Comparison of ENCODE assay signal across 10 cellular contexts in the genomic region with DNA sequence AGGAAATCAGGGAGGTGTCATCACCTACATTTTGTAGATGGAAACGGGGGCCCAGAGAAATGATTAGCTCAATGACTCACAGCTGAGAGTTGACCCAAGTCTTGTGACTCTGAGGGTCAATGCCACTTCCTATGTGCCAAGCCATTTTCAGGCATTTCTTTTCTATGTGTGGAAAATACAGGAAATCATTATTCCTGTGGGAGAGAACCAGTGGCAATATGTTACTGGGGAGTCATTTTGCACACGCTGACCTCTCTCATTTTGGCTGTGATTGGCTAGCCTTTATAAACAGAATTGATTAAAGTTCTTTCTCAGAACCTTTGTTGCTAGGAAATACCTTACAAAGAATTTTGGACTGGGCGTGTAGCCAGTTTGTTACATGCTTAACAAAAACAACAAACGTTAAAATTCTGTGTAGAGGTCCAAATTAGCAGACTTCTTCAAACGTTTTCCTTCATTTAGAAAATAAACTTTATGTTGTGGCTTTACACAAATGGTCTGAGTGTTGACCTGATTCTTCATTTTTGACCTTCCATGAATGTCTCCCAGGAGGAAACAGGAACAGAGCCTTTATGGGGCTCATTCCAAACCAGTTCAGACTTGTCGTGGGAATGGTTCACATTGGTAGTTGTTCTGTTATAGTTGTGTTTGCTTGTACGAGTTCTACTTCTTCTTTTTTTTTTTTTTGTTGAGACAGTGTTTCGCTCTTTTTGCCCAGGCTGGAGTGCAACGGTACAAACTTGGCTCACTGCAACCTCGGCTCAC. TPM values are rescaled to one million over a fixed set of nuclear protein-coding genes. Genes with fewer than 3 reads are reported as not detected.
DNase-seq lines count a peak whose midpoint lies in the region; ATAC-seq, FAIRE-seq and TF ChIP-seq lines count a peak whose summit lies in the region.
"Had no signal": no experiment of that assay in that cellular context is flagged by ENCODE, and none has a peak within 500 bp of the region (broad histone marks: within the 10 kb centered on the region; RNA-seq: fewer than 3 reads in every experiment).

No MANE protein-coding gene starts in this region.

- no peaks in the 10 kb centered on the region for H3K9me3 ChIP-seq in A549
- no peaks in the 10 kb centered on the region for H3K9me3 ChIP-seq in ectodermal cell (ENCODE audit: control insufficient read depth, low read length)

- H3K36me3 Mint-ChIP-seq in mesothelial cell of epicardium, result peaks cover 20% of the 10 kb centered on the region
- peaks cover 15 to 18% of the 10 kb centered on the region in 2 donors for H3K36me3 Mint-ChIP-seq in activated naive CD4-positive, alpha-beta T cell treated with anti-CD3 and anti-CD28 coated beads, Interleukin-2, amount 50 U/mL, for 72 hours

- H3K4me3 ChIP-seq in A549 (no peak overlapping the region), ectodermal cell (ENCODE audit: insufficient read depth, low read depth, low read length) (no peak overlapping the region)

- DNase-seq in A549 (ENCODE audit: low read depth in 1 of 2, low spot score in 1 of 2), result peak; percentile 19 to 31
- peak; percentile 47 for DNase-seq in KBM-7
- DNase-seq in mesothelial cell of epicardium (ENCODE audit: low spot score in 2 of 2, unreplicated experiment in 2 of 2), result no peak
- DNase-seq in activated naive CD4-positive, alpha-beta T cell treated with anti-CD3 and anti-CD28 coated beads, Interleukin-2, amount 50 U/mL, for 72 hours (ENCODE audit: low spot score in 2 of 2), result no peak
- no peak for DNase-seq in epidermal melanocyte (ENCODE audit: insufficient read length, low spot score)
- DNase-seq: NCI-H446 had no signal

- in situ Hi-C loops in KBM-7 (cut with MboI; ENCODE audit: low pct_unique_long_range_greater_than_20kb, low sequenced_read_pairs), result no loop called here

- no peak overlapping the region for H3K4me3 Mint-ChIP-seq in mesothelial cell of epicardium
- H3K4me3 Mint-ChIP-seq: activated T-helper 17 cell treated with anti-CD3 and anti-CD28 coated beads, Interleukin-2, amount 50 U/mL, for 72 hours had no signal

- peaks cover 29% of the 10 kb centered on the region for H3K4me1 Mint-ChIP-seq in mesothelial cell of epicardium
- H3K4me1 Mint-ChIP-seq: activated T-helper 17 cell treated with anti-CD3 and anti-CD28 coated beads, Interleukin-2, amount 50 U/mL, for 72 hours had no signal

- peaks cover 30% of the 10 kb centered on the region for H3K4me1 ChIP-seq in A549
- no peaks in the 10 kb centered on the region for H3K4me1 ChIP-seq in ectodermal cell (ENCODE audit: control insufficient read depth, insufficient read depth, low read length)

- peak overlapping the region; percentile 71 for H3K27ac Mint-ChIP-seq in mesothelial cell of epicardium
- no peak overlapping the region for H3K27ac Mint-ChIP-seq in activated naive CD4-positive, alpha-beta T cell treated with anti-CD3 and anti-CD28 coated beads, Interleukin-2, amount 50 U/mL, for 72 hours
- H3K27ac Mint-ChIP-seq: activated T-helper 17 cell treated with anti-CD3 and anti-CD28 coated beads, Interleukin-2, amount 50 U/mL, for 72 hours had no signal

- TF ChIP-seq RAD21 in A549 (conservative IDR thresholded peaks at IDR 0.05 in 1 of 2, IDR thresholded peaks at IDR 0.05 in 1 of 2), result no peak

- no peak for TF ChIP-seq EP300 in A549 (IDR thresholded peaks at IDR 0.05)

- H3K36me3 ChIP-seq in ectodermal cell (ENCODE audit: control insufficient read depth, insufficient read depth, low read length), result no peaks in the 10 kb centered on the region

- ATAC-seq in A549, result peak; percentile 39 to 40; a peak in 3 of 6 replicates
- ATAC-seq in activated naive CD4-positive, alpha-beta T cell treated with anti-CD3 and anti-CD28 coated beads, Interleukin-2, amount 50 U/mL, for 72 hours, result no peak
- ATAC-seq in HG03175 (IDR thresholded peaks at IDR 0.05; ENCODE audit: unreplicated experiment), result no peak
- ATAC-seq in GM19351 (IDR thresholded peaks at IDR 0.05; ENCODE audit: unreplicated experiment), result no peak
- ATAC-seq: activated T-helper 17 cell treated with anti-CD3 and anti-CD28 coated beads, Interleukin-2, amount 50 U/mL, for 72 hours had no signal

- POLR2A ChIA-PET in A549 (lab: Yijun Ruan, JAX), result no interaction called here

- TF ChIP-seq CTCF in A549 (IDR thresholded peaks at IDR 0.05) (no peak), mesothelial cell of epicardium (IDR thresholded peaks at IDR 0.05; ENCODE audit: unreplicated experiment) (no peak)

- peak overlapping the region; percentile 64 for H3K4me2 ChIP-seq in A549

- H3K27me3 ChIP-seq in ectodermal cell (ENCODE audit: control insufficient read depth, insufficient read depth, low read length, poor library complexity, severe bottlenecking), result no peaks in the 10 kb centered on the region

- 58% methylated on average over 10 of the region's 10 CpGs for WGBS in A549 (ENCODE audit: missing lambda C conversion rate)
- 91 to 93% methylated on average over 10 of the region's 10 CpGs for WGBS in ectodermal cell, 2 experiments

- H3K27ac ChIP-seq in A549, result peak overlapping the region; percentile 60
- H3K27ac ChIP-seq in ectodermal cell (ENCODE audit: insufficient read depth, low read depth, low read length, poor library complexity, severe bottlenecking), result peak overlapping the region; percentile 23

- FAIRE-seq in A549 (lab: Jason Lieb, UNC), result no peak

- CTCF ChIA-PET in A549 (lab: Yijun Ruan, JAX), result no interaction called here

- no peaks in the 10 kb centered on the region for H3K9me3 Mint-ChIP-seq in mesothelial cell of epicardium
- H3K9me3 Mint-ChIP-seq in activated naive CD4-positive, alpha-beta T cell treated with anti-CD3 and anti-CD28 coated beads, Interleukin-2, amount 50 U/mL, for 72 hours, result peaks cover 0 to 2% of the 10 kb centered on the region in 2 donors
- H3K9me3 Mint-ChIP-seq: activated T-helper 17 cell treated with anti-CD3 and anti-CD28 coated beads, Interleukin-2, amount 50 U/mL, for 72 hours had no signal

- TF ChIP-seq POLR2A in A549 (IDR thresholded peaks at IDR 0.05; ENCODE audit: low read length), result no peak

- no peaks in the 10 kb centered on the region for H3K27me3 Mint-ChIP-seq in mesothelial cell of epicardium (ENCODE audit: low read depth)
- H3K27me3 Mint-ChIP-seq: activated T-helper 17 cell treated with anti-CD3 and anti-CD28 coated beads, Interleukin-2, amount 50 U/mL, for 72 hours had no signal

TF ChIP-seq in A549, 52 proteins besides CTCF, POLR2A, EP300 and RAD21:
- no peak for TF ChIP-seq MAX (IDR thresholded peaks at IDR 0.05)
- TF ChIP-seq RCOR1 (IDR thresholded peaks at IDR 0.05; ENCODE audit: low read depth, low read length), result no peak
- no peak for TF ChIP-seq CBX8 (IDR thresholded peaks at IDR 0.05)
- no peak for TF ChIP-seq RARB (CRISPR knock-in tag; IDR thresholded peaks at IDR 0.05)
- TF ChIP-seq HDAC2 (IDR thresholded peaks at IDR 0.05), result no peak
- no peak for TF ChIP-seq RFX5 (IDR thresholded peaks at IDR 0.05)
- 0 out of 2 replicates have a peak, but pooled peaks have one; percentile 18 for TF ChIP-seq JUNB (IDR thresholded peaks at IDR 0.05)
- no peak for TF ChIP-seq TP53 (CRISPR knock-in tag; IDR thresholded peaks at IDR 0.05)
- TF ChIP-seq CBX2 (IDR thresholded peaks at IDR 0.05; ENCODE audit: borderline replicate concordance, low read depth), result no peak
- no peak for TF ChIP-seq ZSCAN20 (CRISPR knock-in tag; IDR thresholded peaks at IDR 0.05)
- TF ChIP-seq FOSL2 (IDR thresholded peaks at IDR 0.05), result no peak
- TF ChIP-seq FOSL2 (CRISPR knock-in tag; IDR thresholded peaks at IDR 0.05), result peak; percentile 40; the same call in 1 of the 2 replicates
- TF ChIP-seq ELK1 (IDR thresholded peaks at IDR 0.05; ENCODE audit: low read depth, low read length), result no peak

RNA-seq across cellular contexts. Expression of gene PCCA, which starts 11.4 kb away (rescaled TPM):
- 13.2 and 16.3 TPM in 2 replicates for polyA plus RNA-seq in A549 (2011; rRNA removed)
- 3.5 and 3.6 TPM in 2 replicates for polyA plus RNA-seq in A549 (2012; cell fraction: cytosol; rRNA removed)
- polyA plus RNA-seq in A549 (2012; cell fraction: nucleus; rRNA removed), result 2.7 and 5.4 TPM in 2 replicates
- polyA plus RNA-seq in A549 (2017; fragmentation: RNase III; extraction: RNeasy Plus Mini Kit Qiagen cat#74134 plus additional on column Dnase treatment), result 12.9 to 13.7 TPM (median 12.9 TPM) in 3 replicates
- 9.3 and 9.9 TPM in 2 replicates for polyA minus RNA-seq in A549 (2011; rRNA and poly(A)+ RNA removed)
- polyA plus RNA-seq in ectodermal cell (2013, experiment 1 of 4), result 36.3 TPM
- polyA plus RNA-seq in ectodermal cell (2013, experiment 2 of 4), result 42.0 TPM
- polyA plus RNA-seq in ectodermal cell (2013, experiment 3 of 4), result 44.1 TPM
- polyA plus RNA-seq in ectodermal cell (2013, experiment 4 of 4), result 46.6 TPM
- total RNA-seq in mesothelial cell of epicardium, result 38.7 to 43.0 TPM (median 41.6 TPM) in 3 replicates
- total RNA-seq in activated naive CD4-positive, alpha-beta T cell treated with anti-CD3 and anti-CD28 coated beads, Interleukin-2, amount 50 U/mL, for 72 hours, result 10 to 100 TPM; 10.9 to 12.6 TPM

Comparison
In these comparisons a context has a peak if more than half of its experiments do, and no peak if none do; other contexts are left out.
1. ATAC-seq: peak in A549 (2 of 2); none in activated naive CD4-positive, alpha-beta T cell treated with anti-CD3 and anti-CD28 coated beads, Interleukin-2, amount 50 U/mL, for 72 hours (0 of 2), HG03175 (single experiment) and GM19351 (single experiment).
2. DNase-seq: peak in A549 (2 of 2) and KBM-7 (single experiment); none in mesothelial cell of epicardium (0 of 2), activated naive CD4-positive, alpha-beta T cell treated with anti-CD3 and anti-CD28 coated beads, Interleukin-2, amount 50 U/mL, for 72 hours (0 of 2) and epidermal melanocyte (single experiment).